8 cellular contexts compared by ENCODE assay signal in the genomic region with DNA sequence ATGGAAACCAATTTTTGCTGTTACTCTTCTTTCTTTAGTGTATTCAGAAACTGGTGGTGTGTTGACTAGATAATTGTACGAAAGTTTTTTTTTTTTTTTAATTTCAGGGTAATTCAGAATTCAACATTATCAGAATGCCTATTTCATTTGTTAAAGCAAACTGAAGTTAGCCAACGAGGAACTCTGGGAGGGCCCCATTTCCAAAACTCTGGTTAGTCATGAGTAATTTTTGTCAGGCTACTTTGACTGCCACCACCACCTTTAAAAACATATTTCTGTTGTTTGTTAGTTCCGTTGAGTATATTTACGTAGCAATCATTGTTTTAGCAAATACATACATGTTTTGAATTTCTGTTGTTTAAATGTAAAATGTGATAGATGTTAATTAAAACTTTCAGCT. TPM values are rescaled to one million over a fixed set of nuclear protein-coding genes. Genes with fewer than 3 reads are reported as not detected.
DNase-seq lines count a peak whose midpoint lies in the region; ATAC-seq and TF ChIP-seq lines count a peak whose summit lies in the region.

No MANE protein-coding gene starts in this region.

- ATAC-seq in mucosa of descending colon, result no peak

- DNase-seq in AG04450 (ENCODE audit: low read depth, low spot score), result no peak
- DNase-seq in MCF 10A (ENCODE audit: unreplicated experiment), result no peak
- DNase-seq in mucosa of descending colon, result no peak
- DNase-seq in HuH-7 (ENCODE audit: low spot score), result no peak
- DNase-seq in DMS53 (lab: John Stamatoyannopoulos, UW), result no peak
- DNase-seq in NCI-H1436 (lab: John Stamatoyannopoulos, UW), result no peak
- DNase-seq in HT-29 (ENCODE audit: low spot score), result no peak

- peaks cover 33% of the 10 kb centered on the region for H3K4me1 Mint-ChIP-seq in MCF 10A (ENCODE audit: insufficient read depth, unreplicated experiment)

- POLR2A ChIA-PET in AG04450 (lab: Yijun Ruan, JAX) (interaction anchor here (1.2 to 1.6 kb wide), 4 partner anchors 18 to 207 kb away, joined by 4 to 14 read pairs (median 6); a partner anchor contains a TSS), MCF 10A (lab: Yijun Ruan, JAX) (interaction anchor here (1.0 to 8.2 kb wide), 22 partner anchors 11 to 446 kb away, joined by 3 to 112 read pairs (median 16); a partner anchor contains a TSS)

- no peak for TF ChIP-seq CTCF in AG04450 (IDR thresholded peaks at IDR 0.05; ENCODE audit: low read depth, low read length)
- no peak for TF ChIP-seq CTCF in MCF 10A (IDR thresholded peaks at IDR 0.05; ENCODE audit: unreplicated experiment)
- no peak for TF ChIP-seq CTCF in mucosa of descending colon (IDR thresholded peaks at IDR 0.05)

- peak overlapping the region; percentile 95 for H3K4me3 ChIP-seq in AG04450 (ENCODE audit: low read depth, low read length)
- peak overlapping the region; percentile 92 for H3K4me3 ChIP-seq in HUES64 (ENCODE audit: low read length)
- H3K4me3 ChIP-seq in mucosa of descending colon, result peak overlapping the region; percentile 79

- H3K9me3 ChIP-seq in AG04450 (ENCODE audit: control insufficient read depth, insufficient read depth, low read length), result no peaks in the 10 kb centered on the region; the same call in 1 of the 2 replicates
- no peaks in the 10 kb centered on the region for H3K9me3 ChIP-seq in HUES64 (ENCODE audit: insufficient read depth, low read depth, low read length)
- H3K9me3 ChIP-seq in mucosa of descending colon, result no peaks in the 10 kb centered on the region

- H3K9ac ChIP-seq in HUES64 (ENCODE audit: low read depth, low read length), result peak overlapping the region; percentile 89

- WGBS in HUES64, result 0% methylated on average over 1 of the region's 4 CpGs

- intact Hi-C loops in MCF 10A (cut with micrococcal nuclease), result loop anchor here (1.0 to 10.0 kb wide), 3 partner anchors 70 to 542 kb away; a partner anchor contains a TSS
- intact Hi-C loops in mucosa of descending colon (cut with DNase I, micrococcal nuclease), result loop anchor here in 1 of 2 donors (5.0 kb wide), 1 partner anchor 70 kb away; no protein-coding TSS in a partner anchor

- H3K27ac ChIP-seq in AG04450 (ENCODE audit: low read depth, low read length) (no peak overlapping the region), HUES64 (ENCODE audit: low read depth, low read length) (no peak overlapping the region)

- peak overlapping the region; percentile 90 for H3K4me3 Mint-ChIP-seq in MCF 10A (ENCODE audit: unreplicated experiment)

- no peaks in the 10 kb centered on the region for H3K27me3 ChIP-seq in AG04450 (ENCODE audit: control insufficient read depth, insufficient read depth, low read length)
- peaks cover 29% of the 10 kb centered on the region; the same call in 1 of the 2 replicates for H3K27me3 ChIP-seq in HUES64 (ENCODE audit: insufficient read depth, low read length)

- peaks cover 38% of the 10 kb centered on the region for H3K36me3 ChIP-seq in HUES64 (ENCODE audit: insufficient read depth, low read length)
- no peaks in the 10 kb centered on the region for H3K36me3 ChIP-seq in mucosa of descending colon (ENCODE audit: low read depth)

- peak overlapping the region; percentile 88 for H3K27ac Mint-ChIP-seq in MCF 10A (ENCODE audit: low read depth, unreplicated experiment)

- no TSS peak for BruUV-seq in MCF 10A (replicated peaks; lab: Mats Ljungman, UMichigan)

- peaks cover 26% of the 10 kb centered on the region for H3K36me3 Mint-ChIP-seq in MCF 10A (ENCODE audit: insufficient read depth, unreplicated experiment)

- CTCF ChIA-PET in AG04450 (lab: Charles Lee), result interaction anchor here (1.1 to 3.6 kb wide), 4 partner anchors 38 to 242 kb away, joined by 4 to 34 read pairs (median 4); no protein-coding TSS in a partner anchor
- CTCF ChIA-PET in MCF 10A (lab: Yijun Ruan, JAX), result interaction anchor here (0.6 to 1.6 kb wide), 5 partner anchors 9 to 213 kb away, joined by 3 to 8 read pairs (median 4); no protein-coding TSS in a partner anchor

- H3K4me1 ChIP-seq in HUES64 (ENCODE audit: insufficient read depth, low read length), result peaks cover 6% of the 10 kb centered on the region
- peaks cover 19% of the 10 kb centered on the region for H3K4me1 ChIP-seq in mucosa of descending colon (ENCODE audit: low read depth)

- no peaks in the 10 kb centered on the region for H3K27me3 Mint-ChIP-seq in MCF 10A (ENCODE audit: insufficient read depth, unreplicated experiment)

- H3K9me3 Mint-ChIP-seq in MCF 10A (ENCODE audit: unreplicated experiment), result no peaks in the 10 kb centered on the region

RNA-seq across cellular contexts. Expression of a gene that starts 0.8 kb away (rescaled TPM):
- polyA plus RNA-seq in AG04450 (2011; rRNA removed), result 11.5 and 15.0 TPM in 2 replicates
- polyA minus RNA-seq in AG04450 (2011; rRNA and poly(A)+ RNA removed), result 30.4 and 33.3 TPM in 2 replicates
- 12.0 TPM for polyA plus RNA-seq in HUES64 (2013, experiment 1 of 2)
- 15.9 TPM for polyA plus RNA-seq in HUES64 (2013, experiment 2 of 2)
- total RNA-seq in MCF 10A (2022) (26.7 and 27.9 TPM in 2 replicates), mucosa of descending colon (10 to 100 TPM; 11.6 to 26.7 (median 16.6) TPM)
- 5.3 and 5.7 TPM in 2 replicates for total RNA-seq in HT-29 (2014; rRNA removed; shearing (Covaris generic))

RNA-seq across cellular contexts. Expression of a gene that starts 18.0 kb away (rescaled TPM):
- 2.7 and 3.2 TPM in 2 replicates for polyA plus RNA-seq in AG04450 (2011; rRNA removed)
- 3.0 and 3.6 TPM in 2 replicates for polyA minus RNA-seq in AG04450 (2011; rRNA and poly(A)+ RNA removed)
- polyA plus RNA-seq in HUES64 (2013, experiment 1 of 2), result 3.8 TPM
- polyA plus RNA-seq in HUES64 (2013, experiment 2 of 2), result 4.6 TPM
- total RNA-seq in MCF 10A (2022), result 2.6 and 4.4 TPM in 2 replicates
- total RNA-seq in mucosa of descending colon, result 1 to 10 TPM; 7.4 to 9.5 (median 8.3) TPM
- total RNA-seq in HT-29 (2014; rRNA removed; shearing (Covaris generic)), result 4.5 and 5.8 TPM in 2 replicates
